Comparison of ENCODE assay signal across 24 cellular contexts in genomic region chr7:24685706-24686105, GRCh38.
"Had no signal": no experiment of that assay in that cellular context is flagged by ENCODE, and none has a peak within 500 bp of the region (broad histone marks: within the 10 kb centered on the region; RNA-seq: fewer than 3 reads in every experiment).

No MANE protein-coding gene starts in this region.

- H3K9me3 ChIP-seq: sigmoid colon, thyroid gland, upper lobe of right lung had no signal

- H3K27ac ChIP-seq: sigmoid colon, thyroid gland, upper lobe of right lung had no signal

- FAIRE-seq: colon, endothelial cell of umbilical vein had no signal

- H3K36me3 ChIP-seq: sigmoid colon, thyroid gland, upper lobe of right lung had no signal

- ATAC-seq: activated CD8-positive, alpha-beta memory T cell treated with anti-CD3 and anti-CD28 coated beads, Interleukin-2, amount 10 ng/mL, durations not matched to agents 7 days and 5 days; activated CD8-positive, alpha-beta T cell treated with anti-CD3 and anti-CD28 coated beads for 36 hours; esophagus mucosa; left lobe of liver; naive thymus-derived CD4-positive, alpha-beta T cell; upper lobe of right lung had no signal

- H3K4me3 ChIP-seq: lung, sigmoid colon, smooth muscle cell, thyroid gland, upper lobe of right lung had no signal

- H3K4me2 ChIP-seq: smooth muscle cell had no signal

- H3K4me1 ChIP-seq: sigmoid colon, thyroid gland, upper lobe of right lung had no signal

- H3K27me3 ChIP-seq: sigmoid colon, thyroid gland, upper lobe of right lung had no signal

- DNase-seq: activated CD4-positive, alpha-beta T cell treated with anti-CD3 and anti-CD28 coated beads, Interleukin-2, amount 10 ng/mL, durations not matched to agents 7 days and 5 days; activated CD4-positive, CD25-positive, alpha-beta regulatory T cell treated with anti-CD3 and anti-CD28 coated beads, Interleukin-2, amount 50 U/mL, for 72 hours; activated CD8-positive, alpha-beta memory T cell treated with anti-CD3 and anti-CD28 coated beads, Interleukin-2, amount 10 ng/mL, durations not matched to agents 7 days and 5 days; activated CD8-positive, alpha-beta T cell treated with anti-CD3 and anti-CD28 coated beads for 36 hours; activated gamma-delta T cell treated with Interleukin-2 at 50 U/mL for 16 hours; aorta; central memory CD4-positive, alpha-beta T cell; effector memory CD4-positive, alpha-beta T cell; foreskin melanocyte; immature natural killer cell; naive thymus-derived CD4-positive, alpha-beta T cell; retina; sigmoid colon; stimulated activated CD4-positive, alpha-beta T cell treated with anti-CD3 and anti-CD28 coated beads, Interleukin-15, amount 100 ng/mL, for 24 hours; stimulated activated CD4-positive, alpha-beta T cell treated with anti-CD3 and anti-CD28 coated beads, Interleukin-2, amount 100 ng/mL, for 48 hours; stimulated activated naive CD4-positive, alpha-beta T cell; thyroid gland; upper lobe of right lung had no signal
